8 cellular contexts compared by ENCODE assay signal in the genomic region with DNA sequence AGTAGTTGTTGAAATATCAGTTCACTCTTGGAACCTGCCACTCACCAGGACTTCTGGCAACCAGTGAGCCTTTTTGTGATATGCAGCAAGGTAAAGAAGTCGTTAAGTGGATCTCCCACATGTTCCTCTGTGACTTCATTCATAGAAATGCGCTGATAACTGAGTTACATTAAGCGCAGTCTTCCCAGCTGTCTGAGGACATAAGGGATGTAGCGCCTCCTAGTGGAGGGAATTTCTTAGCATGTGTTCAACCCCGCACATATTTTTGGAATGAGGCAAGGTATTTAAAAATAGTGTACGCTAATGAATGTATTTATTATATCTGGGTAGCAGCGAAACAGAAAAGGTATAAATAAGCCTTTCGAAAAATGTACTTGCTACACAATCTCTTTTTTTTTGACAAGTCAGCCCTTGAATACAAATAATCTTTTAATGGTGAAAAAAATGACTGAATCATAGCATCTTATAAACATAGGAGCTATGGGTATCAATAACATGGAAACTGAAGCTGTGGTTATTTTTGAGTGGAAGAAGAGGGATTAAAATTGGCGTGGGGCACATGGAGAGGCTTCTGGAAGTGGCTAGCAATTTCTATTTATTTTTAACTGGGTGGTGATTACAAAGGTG. TPM values are rescaled to one million over a fixed set of nuclear protein-coding genes. Genes with fewer than 3 reads are reported as not detected.
A peak's percentile ranks its signal among the peaks of the same experiment; 100 is the strongest.
DNase-seq lines count a peak whose midpoint lies in the region; ATAC-seq and TF ChIP-seq lines count a peak whose summit lies in the region.

No MANE protein-coding gene starts in this region.

- H3K4me3 Mint-ChIP-seq in activated CD4-positive, alpha-beta T cell treated with anti-CD3 and anti-CD28 coated beads for 36 hours: no peak overlapping the region

- peak; percentile 74 for ATAC-seq in HG03354 (IDR thresholded peaks at IDR 0.05; ENCODE audit: poor library complexity, severe bottlenecking, unreplicated experiment)
- peak; percentile 71 for ATAC-seq in activated CD4-positive, alpha-beta T cell treated with anti-CD3 and anti-CD28 coated beads for 36 hours
- no peak for ATAC-seq in HG03457 (IDR thresholded peaks at IDR 0.05; ENCODE audit: unreplicated experiment)

- TF ChIP-seq CTCF in GM12874 (IDR thresholded peaks at IDR 0.05; ENCODE audit: insufficient read depth, low read depth, low read length) (peak; percentile 73), neutrophil (IDR thresholded peaks at IDR 0.05) (peak; percentile 25)

- no peaks in the 10 kb centered on the region for H3K4me1 Mint-ChIP-seq in activated CD4-positive, alpha-beta T cell treated with anti-CD3 and anti-CD28 coated beads for 36 hours

- no peaks in the 10 kb centered on the region for H3K36me3 Mint-ChIP-seq in activated CD4-positive, alpha-beta T cell treated with anti-CD3 and anti-CD28 coated beads for 36 hours (ENCODE audit: low read depth)

- POLR2A ChIA-PET in activated CD4-positive, alpha-beta T cell treated with anti-CD3 and anti-CD28 coated beads for 36 hours (lab: Charles Lee): interaction anchor here (0.7 kb wide), 1 partner anchor 419 kb away, joined by 3 read pairs; no protein-coding TSS in a partner anchor

- CTCF ChIA-PET in activated CD4-positive, alpha-beta T cell treated with anti-CD3 and anti-CD28 coated beads for 36 hours (lab: Charles Lee): interaction anchor here (0.6 to 2.4 kb wide), 24 partner anchors 9 to 1271 kb away, joined by 3 to 20 read pairs (median 3); no protein-coding TSS in a partner anchor

- no peaks in the 10 kb centered on the region for H3K36me3 ChIP-seq in neutrophil

- no peaks in the 10 kb centered on the region for H3K9me3 Mint-ChIP-seq in activated CD4-positive, alpha-beta T cell treated with anti-CD3 and anti-CD28 coated beads for 36 hours (ENCODE audit: low read depth)

- H3K27ac ChIP-seq in neutrophil: no peak overlapping the region

- no peaks in the 10 kb centered on the region for H3K9me3 ChIP-seq in neutrophil

- intact Hi-C loops in activated CD4-positive, alpha-beta T cell treated with anti-CD3 and anti-CD28 coated beads for 36 hours (cut with DNase I, micrococcal nuclease): loop anchor here (1.0 to 5.0 kb wide), 5 partner anchors 243 to 399 kb away; no protein-coding TSS in a partner anchor

- H3K27me3 ChIP-seq in neutrophil: peaks cover 31% of the 10 kb centered on the region

- in situ Hi-C loops in ACHN (cut with HindIII; ENCODE audit: low pct_ligation_motif_present, low pct_unique_long_range_greater_than_20kb, low sequenced_read_pairs): no loop called here

- peaks cover 16% of the 10 kb centered on the region for H3K27me3 Mint-ChIP-seq in activated CD4-positive, alpha-beta T cell treated with anti-CD3 and anti-CD28 coated beads for 36 hours

- peak; percentile 91 for DNase-seq in ACHN
- DNase-seq in NCI-H2227 treated with DMSO at 0.1 percent for 48 hours (lab: John Stamatoyannopoulos, UW): peak; percentile 1
- DNase-seq in activated CD4-positive, alpha-beta T cell treated with anti-CD3 and anti-CD28 coated beads for 36 hours: peak; percentile 67
- peak; percentile 91 for DNase-seq in fibroblast of the conjunctiva (ENCODE audit: low read depth)

- H3K4me1 ChIP-seq in neutrophil (ENCODE audit: control insufficient read depth in 1 of 2, insufficient read depth in 1 of 2, low read depth in 1 of 2, low read length in 1 of 2): no peaks in the 10 kb centered on the region

- no peak overlapping the region for H3K27ac Mint-ChIP-seq in activated CD4-positive, alpha-beta T cell treated with anti-CD3 and anti-CD28 coated beads for 36 hours

- H3K4me3 ChIP-seq in neutrophil (ENCODE audit: low read depth in 1 of 2, low read length in 1 of 2): no peak overlapping the region

RNA-seq across cellular contexts. Expression of gene PALM2AKAP2, which starts 38.0 kb away (rescaled TPM):
- 1 to 10 TPM in 1 of 2 experiments, under 1 TPM in 1; 0.39 to 1.0 TPM for total RNA-seq in activated CD4-positive, alpha-beta T cell treated with anti-CD3 and anti-CD28 coated beads for 36 hours

Comparison
In these comparisons a context has a peak if more than half of its experiments do, and no peak if none do; other contexts are left out.
1. DNase-seq: peak in every context shown above with its lines; median percentile 91 in ACHN; 91 in fibroblast of the conjunctiva; 67 in activated CD4-positive, alpha-beta T cell treated with anti-CD3 and anti-CD28 coated beads for 36 hours; 1 in NCI-H2227 treated with DMSO at 0.1 percent for 48 hours.